Comparison of ENCODE assay signal across 7 cellular contexts in genomic region chr7:106736508-106737201, GRCh38.
DNase-seq lines count a peak whose midpoint lies in the region; ATAC-seq and TF ChIP-seq lines count a peak whose summit lies in the region.

No MANE protein-coding gene starts in this region.

- H3K27me3 ChIP-seq in HUES48 (ENCODE audit: control insufficient read depth, insufficient read depth, low read length) (no peaks in the 10 kb centered on the region), RWPE2 (ENCODE audit: insufficient read depth, poor library complexity, severe bottlenecking) (no peaks in the 10 kb centered on the region)

- H3K9me3 ChIP-seq in HUES48 (ENCODE audit: control insufficient read depth, insufficient read depth, low read length) (no peaks in the 10 kb centered on the region), RWPE2 (ENCODE audit: severe bottlenecking) (no peaks in the 10 kb centered on the region)

- peak; percentile 94 for ATAC-seq in GM21529 (IDR thresholded peaks at IDR 0.05; ENCODE audit: unreplicated experiment)
- ATAC-seq in RWPE2 (ENCODE audit: low read depth) = peak; percentile 93

- TF ChIP-seq CTCF in RWPE2 (IDR thresholded peaks at IDR 0.05; ENCODE audit: poor library complexity, severe bottlenecking) (peak; percentile 64), astrocyte of the cerebellum (IDR thresholded peaks at IDR 0.05; ENCODE audit: low read depth, low read length, missing control alignments) (peak; percentile 82)

- DNase-seq in GM03348 (ENCODE audit: low spot score) (peak; percentile 65), RWPE2 (ENCODE audit: low spot score) (no peak), astrocyte of the cerebellum (ENCODE audit: low read depth) (peak; percentile 59), iris pigment epithelial cell (ENCODE audit: low read depth) (peak; percentile 84)
- peak; percentile 4 to 33 for DNase-seq in stimulated activated CD8-positive, alpha-beta memory T cell treated with anti-CD3 and anti-CD28 coated beads, Interleukin-7, amount 100 ng/mL, for 4 hours (ENCODE audit: low read depth in 2 of 2)

- no peak overlapping the region for H3K9ac ChIP-seq in HUES48 (ENCODE audit: low read depth, low read length)

- in situ Hi-C loops in astrocyte of the cerebellum (cut with HindIII; ENCODE audit: low sequenced_read_pairs) = no loop called here

- H3K4me3 ChIP-seq in HUES48 (ENCODE audit: low read depth, low read length) = no peak overlapping the region
- no peak overlapping the region for H3K4me3 ChIP-seq in RWPE2 (ENCODE audit: severe bottlenecking)
- H3K4me3 ChIP-seq in astrocyte of the cerebellum (ENCODE audit: low read depth, low read length) = no peak overlapping the region

- peaks cover 10% of the 10 kb centered on the region for H3K4me1 ChIP-seq in HUES48 (ENCODE audit: control insufficient read depth, insufficient read depth, low read length)
- H3K4me1 ChIP-seq in RWPE2 (ENCODE audit: insufficient read depth, poor library complexity, severe bottlenecking) = no peaks in the 10 kb centered on the region

- H3K36me3 ChIP-seq in HUES48 (ENCODE audit: control insufficient read depth, insufficient read depth, low read length) = no peaks in the 10 kb centered on the region
- no peaks in the 10 kb centered on the region for H3K36me3 ChIP-seq in RWPE2 (ENCODE audit: low read depth)

- H3K27ac ChIP-seq in HUES48 (ENCODE audit: low read depth, low read length) (peak overlapping the region; percentile 51), RWPE2 (ENCODE audit: poor library complexity, severe bottlenecking) (no peak overlapping the region)
